24 cellular contexts compared by ENCODE assay signal in genomic region chr3:23749589-23749988, GRCh38.
"Had no signal": no experiment of that assay in that cellular context is flagged by ENCODE, and none has a peak within 500 bp of the region (broad histone marks: within the 10 kb centered on the region; RNA-seq: fewer than 3 reads in every experiment).

No MANE protein-coding gene starts in this region.

- H3K36me3 Mint-ChIP-seq: activated naive CD4-positive, alpha-beta T cell treated with anti-CD3 and anti-CD28 coated beads, Interleukin-2, amount 50 U/mL, for 72 hours; brain; stimulated activated effector memory CD8-positive, alpha-beta T cell treated with anti-CD3 and anti-CD28 coated beads, Interleukin-12 subunit alpha, Interleukin-12 subunit beta, amount 100 ng/mL, for 72 hours had no signal

- H3K27ac ChIP-seq: dorsolateral prefrontal cortex, right lobe of liver, stomach, suprapubic skin, tibial nerve, WERI-Rb-1 had no signal

- H3K4me3 Mint-ChIP-seq: activated CD8-positive, alpha-beta T cell treated with anti-CD3 and anti-CD28 coated beads, Interleukin-2, amount 10 ng/mL, durations not matched to agents 7 days and 5 days; brain; effector memory CD8-positive, alpha-beta T cell; stimulated activated effector memory CD8-positive, alpha-beta T cell treated with anti-CD3 and anti-CD28 coated beads, Interleukin-12 subunit alpha, Interleukin-12 subunit beta, amount 100 ng/mL, for 72 hours; T-helper 2 cell treated with Interferon-gamma antibody and Interleukin-4, amounts not matched to agents 5 μg/mL and 100 μg/mL, for 36 hours had no signal

- H3K36me3 ChIP-seq: right lobe of liver, stomach, suprapubic skin, tibial nerve, WERI-Rb-1 had no signal

- ATAC-seq: activated CD8-positive, alpha-beta T cell treated with anti-CD3 and anti-CD28 coated beads, Interleukin-2, amount 10 ng/mL, durations not matched to agents 7 days and 5 days; activated naive CD4-positive, alpha-beta T cell treated with anti-CD3 and anti-CD28 coated beads, Interleukin-2, amount 50 U/mL, for 72 hours; effector memory CD8-positive, alpha-beta T cell; esophagus mucosa; left lobe of liver; stimulated activated effector memory CD8-positive, alpha-beta T cell treated with anti-CD3 and anti-CD28 coated beads, Interleukin-12 subunit alpha, Interleukin-12 subunit beta, amount 100 ng/mL, for 72 hours had no signal

- DNase-seq: activated CD4-positive, alpha-beta T cell treated with anti-CD3 and anti-CD28 coated beads for 1 hour; activated CD4-positive, alpha-beta T cell treated with anti-CD3 and anti-CD28 coated beads, Interleukin-2, amount 50 U/mL, for 1 hour; activated CD8-positive, alpha-beta T cell treated with anti-CD3 and anti-CD28 coated beads, Interleukin-2, amount 10 ng/mL, durations not matched to agents 7 days and 5 days; activated gamma-delta T cell treated with Interleukin-2 at 50 U/mL for 16 hours; activated T-cell treated with anti-CD3 and anti-CD28 coated beads, Interleukin-2, amount 50 U/mL, for 1 hour; aorta; effector memory CD8-positive, alpha-beta T cell; foreskin melanocyte; kidney; occipital lobe; right lobe of liver; small intestine; stimulated activated CD4-positive, alpha-beta T cell treated with anti-CD3 and anti-CD28 coated beads, Interleukin-2, amount 100 ng/mL, for 24 hours; stomach; WERI-Rb-1 had no signal

- H3K27me3 ChIP-seq: dorsolateral prefrontal cortex, right lobe of liver, stomach, suprapubic skin, tibial nerve had no signal

- H3K4me3 ChIP-seq: dorsolateral prefrontal cortex, right lobe of liver, stomach, suprapubic skin, tibial nerve had no signal

- H3K4me1 Mint-ChIP-seq: stimulated activated effector memory CD8-positive, alpha-beta T cell treated with anti-CD3 and anti-CD28 coated beads, Interleukin-12 subunit alpha, Interleukin-12 subunit beta, amount 100 ng/mL, for 72 hours had no signal

- H3K27ac Mint-ChIP-seq: activated CD8-positive, alpha-beta T cell treated with anti-CD3 and anti-CD28 coated beads, Interleukin-2, amount 10 ng/mL, durations not matched to agents 7 days and 5 days; activated naive CD4-positive, alpha-beta T cell treated with anti-CD3 and anti-CD28 coated beads, Interleukin-2, amount 50 U/mL, for 72 hours; brain; effector memory CD8-positive, alpha-beta T cell; stimulated activated effector memory CD8-positive, alpha-beta T cell treated with anti-CD3 and anti-CD28 coated beads, Interleukin-12 subunit alpha, Interleukin-12 subunit beta, amount 100 ng/mL, for 72 hours; T-helper 2 cell treated with Interferon-gamma antibody and Interleukin-4, amounts not matched to agents 5 μg/mL and 100 μg/mL, for 36 hours had no signal

- H3K9me3 Mint-ChIP-seq: activated naive CD4-positive, alpha-beta T cell treated with anti-CD3 and anti-CD28 coated beads, Interleukin-2, amount 50 U/mL, for 72 hours; effector memory CD8-positive, alpha-beta T cell; stimulated activated effector memory CD8-positive, alpha-beta T cell treated with anti-CD3 and anti-CD28 coated beads, Interleukin-12 subunit alpha, Interleukin-12 subunit beta, amount 100 ng/mL, for 72 hours; T-helper 2 cell treated with Interferon-gamma antibody and Interleukin-4, amounts not matched to agents 5 μg/mL and 100 μg/mL, for 36 hours had no signal

- H3K9me3 ChIP-seq: right lobe of liver, stomach, suprapubic skin, tibial nerve had no signal

- H3K4me1 ChIP-seq: right lobe of liver had no signal
